8 cellular contexts compared by ENCODE assay signal in the genomic region with DNA sequence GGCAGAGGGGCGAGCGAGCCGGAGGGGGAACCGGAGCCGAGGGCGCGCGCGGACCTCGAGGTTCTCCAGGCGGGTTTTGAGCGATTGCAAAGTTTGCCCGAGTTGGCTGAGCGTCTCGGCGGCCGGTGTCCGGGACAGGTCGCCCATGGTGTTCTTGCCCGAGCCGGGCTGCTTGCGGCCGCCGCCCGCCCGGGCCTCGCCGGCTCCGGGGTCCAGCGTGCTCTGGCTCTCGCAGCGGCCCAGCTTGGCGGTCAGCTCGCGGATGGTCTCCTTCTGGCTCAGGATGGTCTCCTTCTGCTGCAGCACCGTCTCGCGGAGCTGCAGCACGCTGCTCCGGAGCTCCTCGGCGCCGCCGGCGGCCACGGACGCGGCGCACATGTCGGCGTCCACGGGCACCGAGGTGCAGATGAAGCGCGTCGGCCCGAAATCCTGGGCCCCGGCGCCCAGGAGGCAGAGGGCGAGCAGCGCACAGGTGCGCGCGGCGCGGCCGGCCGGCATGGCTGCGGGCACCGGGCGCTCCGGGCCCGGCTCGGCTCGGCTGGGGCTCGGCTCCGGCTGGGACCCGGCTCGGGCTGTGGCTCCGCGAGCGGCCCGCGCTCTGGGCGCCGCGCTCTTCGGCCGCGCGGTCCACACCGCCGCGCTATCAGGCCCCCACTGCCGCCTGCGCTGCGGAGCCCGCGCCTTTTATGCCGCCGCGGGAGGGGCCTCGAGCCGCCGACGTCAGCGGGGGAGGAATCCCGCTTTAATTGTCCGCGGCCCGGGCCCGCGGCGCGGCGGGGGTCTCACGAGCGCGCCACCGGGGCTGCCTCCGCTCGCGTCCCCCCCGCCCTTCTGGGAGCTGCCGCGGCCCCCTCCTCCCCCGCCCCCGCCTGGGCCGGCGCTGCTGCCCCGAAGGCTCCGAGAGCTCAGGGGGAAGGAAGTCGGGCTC. TPM values are rescaled to one million over a fixed set of nuclear protein-coding genes. Genes with fewer than 3 reads are reported as not detected.
DNase-seq lines count a peak whose midpoint lies in the region; ATAC-seq and TF ChIP-seq lines count a peak whose summit lies in the region.

A gene with protein sequence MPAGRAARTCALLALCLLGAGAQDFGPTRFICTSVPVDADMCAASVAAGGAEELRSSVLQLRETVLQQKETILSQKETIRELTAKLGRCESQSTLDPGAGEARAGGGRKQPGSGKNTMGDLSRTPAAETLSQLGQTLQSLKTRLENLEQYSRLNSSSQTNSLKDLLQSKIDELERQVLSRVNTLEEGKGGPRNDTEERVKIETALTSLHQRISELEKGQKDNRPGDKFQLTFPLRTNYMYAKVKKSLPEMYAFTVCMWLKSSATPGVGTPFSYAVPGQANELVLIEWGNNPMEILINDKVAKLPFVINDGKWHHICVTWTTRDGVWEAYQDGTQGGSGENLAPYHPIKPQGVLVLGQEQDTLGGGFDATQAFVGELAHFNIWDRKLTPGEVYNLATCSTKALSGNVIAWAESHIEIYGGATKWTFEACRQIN (minus strand): TSS at position 659 of the 928 bp plus-strand sequence. CDS start 161 bp downstream, at position 498.

- DNase-seq in activated T-cell treated with anti-CD3 and anti-CD28 coated beads, Interleukin-2, amount 50 U/mL, for 1 hour: peak; percentile 42
- no peak for DNase-seq in activated T-cell treated with anti-CD3 and anti-CD28 coated beads for 4 hours
- peak; percentile 40 for DNase-seq in epithelial cell of esophagus (ENCODE audit: low read depth)
- DNase-seq in osteocyte (ENCODE audit: extremely low spot score, unreplicated experiment): no peak
- no peak for DNase-seq in cortex of kidney (lab: John Stamatoyannopoulos, UW)

- peaks cover 10% of the 10 kb centered on the region for H3K4me1 Mint-ChIP-seq in osteocyte (ENCODE audit: unreplicated experiment)

- TF ChIP-seq CTCF in epithelial cell of esophagus (IDR thresholded peaks at IDR 0.05; ENCODE audit: insufficient read depth, low read depth, low read length, missing control alignments) (no peak), osteocyte (IDR thresholded peaks at IDR 0.05) (no peak)

- ATAC-seq in SK-N-SH treated with all-trans-retinoic acid at 6 μM for 48 hours (peak; percentile 14; the same call in 2 of the 3 replicates), GM18858 (IDR thresholded peaks at IDR 0.05; ENCODE audit: unreplicated experiment) (no peak), GM21381 (IDR thresholded peaks at IDR 0.05; ENCODE audit: unreplicated experiment) (no peak)

- no peak within 1 kb of the TSS for H3K4me3 ChIP-seq in epithelial cell of esophagus (ENCODE audit: low read length)

- H3K27me3 Mint-ChIP-seq in osteocyte (ENCODE audit: unreplicated experiment): peaks cover 39% of the 10 kb centered on the region

- peak within 1 kb of the TSS; percentile 34 for H3K4me3 Mint-ChIP-seq in osteocyte (ENCODE audit: unreplicated experiment)

- no peaks in the 10 kb centered on the region for H3K36me3 Mint-ChIP-seq in osteocyte (ENCODE audit: unreplicated experiment)

- no peaks in the 10 kb centered on the region for H3K9me3 Mint-ChIP-seq in osteocyte (ENCODE audit: unreplicated experiment)

- no peak within 1 kb of the TSS for H3K27ac Mint-ChIP-seq in osteocyte (ENCODE audit: unreplicated experiment)

TF ChIP-seq in SK-N-SH treated with all-trans-retinoic acid at 6 μM for 48 hours, 23 proteins besides CTCF, POLR2A, EP300 and RAD21:
- TF ChIP-seq BACH2 (CRISPR knock-in tag; IDR thresholded peaks at IDR 0.05; ENCODE audit: borderline replicate concordance) (no peak), ZFP30 (CRISPR knock-in tag; IDR thresholded peaks at IDR 0.05) (no peak), ZFP3 (CRISPR knock-in tag; IDR thresholded peaks at IDR 0.05) (no peak), GLIS3 (CRISPR knock-in tag; IDR thresholded peaks at IDR 0.05) (no peak)
- TF ChIP-seq, protein P1, sequence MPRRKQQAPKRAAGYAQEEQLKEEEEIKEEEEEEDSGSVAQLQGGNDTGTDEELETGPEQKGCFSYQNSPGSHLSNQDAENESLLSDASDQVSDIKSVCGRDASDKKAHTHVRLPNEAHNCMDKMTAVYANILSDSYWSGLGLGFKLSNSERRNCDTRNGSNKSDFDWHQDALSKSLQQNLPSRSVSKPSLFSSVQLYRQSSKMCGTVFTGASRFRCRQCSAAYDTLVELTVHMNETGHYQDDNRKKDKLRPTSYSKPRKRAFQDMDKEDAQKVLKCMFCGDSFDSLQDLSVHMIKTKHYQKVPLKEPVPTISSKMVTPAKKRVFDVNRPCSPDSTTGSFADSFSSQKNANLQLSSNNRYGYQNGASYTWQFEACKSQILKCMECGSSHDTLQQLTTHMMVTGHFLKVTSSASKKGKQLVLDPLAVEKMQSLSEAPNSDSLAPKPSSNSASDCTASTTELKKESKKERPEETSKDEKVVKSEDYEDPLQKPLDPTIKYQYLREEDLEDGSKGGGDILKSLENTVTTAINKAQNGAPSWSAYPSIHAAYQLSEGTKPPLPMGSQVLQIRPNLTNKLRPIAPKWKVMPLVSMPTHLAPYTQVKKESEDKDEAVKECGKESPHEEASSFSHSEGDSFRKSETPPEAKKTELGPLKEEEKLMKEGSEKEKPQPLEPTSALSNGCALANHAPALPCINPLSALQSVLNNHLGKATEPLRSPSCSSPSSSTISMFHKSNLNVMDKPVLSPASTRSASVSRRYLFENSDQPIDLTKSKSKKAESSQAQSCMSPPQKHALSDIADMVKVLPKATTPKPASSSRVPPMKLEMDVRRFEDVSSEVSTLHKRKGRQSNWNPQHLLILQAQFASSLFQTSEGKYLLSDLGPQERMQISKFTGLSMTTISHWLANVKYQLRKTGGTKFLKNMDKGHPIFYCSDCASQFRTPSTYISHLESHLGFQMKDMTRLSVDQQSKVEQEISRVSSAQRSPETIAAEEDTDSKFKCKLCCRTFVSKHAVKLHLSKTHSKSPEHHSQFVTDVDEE (CRISPR knock-in tag; IDR thresholded peaks at IDR 0.05): no peak

RNA-seq across cellular contexts. Expression of the gene that starts here (rescaled TPM):
- total RNA-seq in osteocyte: 2.8 and 3.8 TPM in 2 replicates

Comparison
In these comparisons a context has a peak if more than half of its experiments do, and no peak if none do; other contexts are left out.
1. DNase-seq: peak in activated T-cell treated with anti-CD3 and anti-CD28 coated beads, Interleukin-2, amount 50 U/mL, for 1 hour (single experiment) and epithelial cell of esophagus (single experiment); none in activated T-cell treated with anti-CD3 and anti-CD28 coated beads for 4 hours (single experiment), osteocyte (single experiment) and cortex of kidney (single experiment).